18 cellular contexts compared by ENCODE assay signal in genomic region chr7:131094685-131095084, GRCh38.
"Had no signal": no experiment of that assay in that cellular context is flagged by ENCODE, and none has a peak within 500 bp of the region (broad histone marks: within the 10 kb centered on the region; RNA-seq: fewer than 3 reads in every experiment).

No MANE protein-coding gene starts in this region.

- H3K27ac Mint-ChIP-seq: activated CD4-positive, alpha-beta T cell treated with anti-CD3 and anti-CD28 coated beads, Interleukin-2, amount 10 ng/mL, durations not matched to agents 7 days and 5 days; activated naive CD4-positive, alpha-beta T cell treated with anti-CD3 and anti-CD28 coated beads for 36 hours; activated T-helper 2 cell treated with anti-CD3 and anti-CD28 coated beads, Interferon-gamma antibody, Interleukin-2, Interleukin-4, amounts not matched to agents 10 μg/mL and 5 μg/mL and 100 μg/mL, durations not matched to agents 14 hours and 24 hours and 36 hours; stimulated activated memory B cell treated with anti-CD40 and anti-IgM and Interleukin-4, amounts not matched to agents 10 μg/mL and 1 μg/mL and 100 μg/mL, for 72 hours; T-helper 2 cell treated with Interferon-gamma antibody and Interleukin-4, amounts not matched to agents 5 μg/mL and 100 μg/mL, for 36 hours; type B pancreatic cell had no signal

- H3K36me3 ChIP-seq: colonic mucosa had no signal

- H3K4me3 ChIP-seq: colonic mucosa, gastrocnemius medialis, sigmoid colon, testis had no signal

- H2AFZ ChIP-seq: parathyroid adenoma had no signal

- DNase-seq: activated CD4-positive, alpha-beta T cell treated with anti-CD3 and anti-CD28 coated beads, Interleukin-2, amount 10 ng/mL, durations not matched to agents 7 days and 5 days; activated naive CD4-positive, alpha-beta T cell treated with anti-CD3 and anti-CD28 coated beads for 36 hours; anterior cingulate cortex; caudate nucleus; colonic mucosa; gastrocnemius medialis; head of caudate nucleus; sigmoid colon; stimulated activated CD4-positive, alpha-beta T cell treated with anti-CD3 and anti-CD28 coated beads, Interleukin-4, amount 100 ng/mL, for 24 hours; testis had no signal

- H3K4me3 Mint-ChIP-seq: activated CD4-positive, alpha-beta T cell treated with anti-CD3 and anti-CD28 coated beads, Interleukin-2, amount 10 ng/mL, durations not matched to agents 7 days and 5 days; activated naive CD4-positive, alpha-beta T cell treated with anti-CD3 and anti-CD28 coated beads for 36 hours; brain; stimulated activated memory B cell treated with anti-CD40 and anti-IgM and Interleukin-4, amounts not matched to agents 10 μg/mL and 1 μg/mL and 100 μg/mL, for 72 hours; T-helper 2 cell treated with Interferon-gamma antibody and Interleukin-4, amounts not matched to agents 5 μg/mL and 100 μg/mL, for 36 hours; type B pancreatic cell had no signal

- FAIRE-seq: keratinocyte, TTC549 had no signal

- H3K9me3 ChIP-seq: colonic mucosa, gastrocnemius medialis, sigmoid colon, testis had no signal

- ATAC-seq: gastrocnemius medialis; stimulated activated memory B cell treated with anti-CD40 and anti-IgM and Interleukin-4, amounts not matched to agents 10 μg/mL and 1 μg/mL and 100 μg/mL, for 72 hours had no signal

- H3K9ac ChIP-seq: parathyroid adenoma had no signal

- H3K27ac ChIP-seq: colonic mucosa, parathyroid adenoma had no signal

- H3K27me3 ChIP-seq: colonic mucosa, gastrocnemius medialis, sigmoid colon, testis had no signal

- H3K9me3 Mint-ChIP-seq: activated CD4-positive, alpha-beta T cell treated with anti-CD3 and anti-CD28 coated beads, Interleukin-2, amount 10 ng/mL, durations not matched to agents 7 days and 5 days; activated naive CD4-positive, alpha-beta T cell treated with anti-CD3 and anti-CD28 coated beads for 36 hours; activated T-helper 2 cell treated with anti-CD3 and anti-CD28 coated beads, Interferon-gamma antibody, Interleukin-2, Interleukin-4, amounts not matched to agents 10 μg/mL and 5 μg/mL and 100 μg/mL, durations not matched to agents 14 hours and 24 hours and 36 hours; stimulated activated memory B cell treated with anti-CD40 and anti-IgM and Interleukin-4, amounts not matched to agents 10 μg/mL and 1 μg/mL and 100 μg/mL, for 72 hours; T-helper 2 cell treated with Interferon-gamma antibody and Interleukin-4, amounts not matched to agents 5 μg/mL and 100 μg/mL, for 36 hours; type B pancreatic cell had no signal

- H3K36me3 Mint-ChIP-seq: type B pancreatic cell had no signal

- H3K4me1 ChIP-seq: colonic mucosa had no signal

- H3K27me3 Mint-ChIP-seq: activated CD4-positive, alpha-beta T cell treated with anti-CD3 and anti-CD28 coated beads, Interleukin-2, amount 10 ng/mL, durations not matched to agents 7 days and 5 days; stimulated activated memory B cell treated with anti-CD40 and anti-IgM and Interleukin-4, amounts not matched to agents 10 μg/mL and 1 μg/mL and 100 μg/mL, for 72 hours had no signal
